ENCODE assay signal across 6 cellular contexts in the genomic region with DNA sequence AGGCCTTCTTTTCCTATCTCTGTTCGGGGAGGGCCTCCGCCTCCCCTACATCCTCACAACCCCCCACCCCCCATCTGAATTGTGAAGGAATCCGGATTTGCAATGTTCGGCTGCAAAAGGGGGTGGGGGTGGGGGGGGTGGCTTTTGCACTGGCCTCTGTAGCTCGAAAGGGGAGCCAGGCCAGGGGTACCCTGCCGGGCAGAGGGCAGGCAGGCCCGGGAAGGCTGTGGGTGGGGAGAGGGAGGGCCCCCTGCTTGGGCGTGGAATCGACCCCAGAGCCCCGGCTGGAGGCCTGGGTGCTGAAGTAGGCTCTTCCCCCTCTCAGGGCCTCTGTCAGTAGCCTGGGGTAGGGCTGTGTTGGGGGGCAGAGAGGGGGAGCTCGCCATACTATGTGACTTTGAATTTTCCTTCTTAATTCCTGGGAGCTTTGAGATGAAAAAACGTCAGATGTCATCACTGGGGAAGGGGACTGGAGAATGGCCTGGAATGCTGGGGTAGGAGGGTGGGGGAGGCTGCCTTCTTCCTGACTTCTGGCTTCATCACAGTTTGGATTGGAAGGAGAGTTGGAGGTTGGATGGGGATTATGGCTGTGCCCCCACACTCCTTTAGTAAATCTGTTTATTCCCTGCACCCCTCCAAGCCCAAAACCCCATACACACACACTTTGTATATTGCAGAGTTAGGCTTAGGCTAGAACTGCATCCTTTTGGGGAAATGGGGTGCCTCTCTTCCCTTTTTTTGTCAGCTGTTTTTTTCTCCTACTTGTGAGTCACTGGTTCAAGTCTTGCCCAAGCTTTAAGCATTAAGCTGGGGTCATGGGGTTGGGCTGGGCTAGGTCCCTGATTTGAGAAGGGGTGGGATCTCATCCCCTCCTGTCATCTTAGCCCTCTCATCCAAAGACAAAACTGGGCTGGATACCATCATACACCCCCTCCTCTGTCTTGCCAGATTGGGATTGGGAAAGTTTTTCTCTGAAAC. TPM values are rescaled to one million over a fixed set of nuclear protein-coding genes. Genes with fewer than 3 reads are reported as not detected.
DNase-seq lines count a peak whose midpoint lies in the region; ATAC-seq and TF ChIP-seq lines count a peak whose summit lies in the region.

No MANE protein-coding gene starts in this region.

- 20 to 26% (median 22%) methylated on average over 10 to 12 of the region's 12 CpGs for WGBS in spleen, 5 donors

- H3K79me2 ChIP-seq in PC-3 (ENCODE audit: low read length) (peaks cover 4% of the 10 kb centered on the region; the same call in 1 of the 2 replicates), fibroblast of lung (ENCODE audit: control insufficient read depth, insufficient read depth, low read length) (peaks cover 59% of the 10 kb centered on the region)

- H3K4me3 ChIP-seq in PC-3 (ENCODE audit: low read length) = peak overlapping the region; percentile 94
- peak overlapping the region; percentile 70 to 95 (median 91) for H3K4me3 ChIP-seq in fibroblast of lung (replicated peaks in 1 of 4; ENCODE audit: control extremely low read depth in 1 of 4, insufficient read depth in 1 of 4, low read depth in 3 of 4, low read length in 4 of 4)
- H3K4me3 ChIP-seq in spleen = peak overlapping the region; percentile 67 to 89 (median 75)

- H3K9me2 ChIP-seq in PC-3 (replicated peaks; ENCODE audit: low read length) = no peaks in the 10 kb centered on the region

- CTCF ChIA-PET in PC-3 (lab: Charles Lee) = no interaction called here

- DNase-seq in PC-3 (no peak), fibroblast of lung (ENCODE audit: low read depth in 2 of 2) (peak in 1 of 2 donors; percentile 57), spleen (peak; percentile 62), NCI-H2029 (lab: John Stamatoyannopoulos, UW) (no peak)

- H3K4me2 ChIP-seq in PC-3 (ENCODE audit: low read length) (peak overlapping the region; percentile 99), fibroblast of lung (ENCODE audit: extremely low read depth, insufficient read depth, low read length) (peak overlapping the region; percentile 95)

- H3K36me3 ChIP-seq in PC-3 (ENCODE audit: low read depth, low read length) (no peaks in the 10 kb centered on the region), fibroblast of lung (ENCODE audit: control insufficient read depth, insufficient read depth, low read length) (peaks cover 4% of the 10 kb centered on the region), spleen (no peaks in the 10 kb centered on the region)

- TF ChIP-seq POLR2A in spleen (IDR thresholded peaks at IDR 0.05) = no peak

- peaks cover 18% of the 10 kb centered on the region; the same call in 1 of the 2 replicates for H3K4me1 ChIP-seq in PC-3 (ENCODE audit: insufficient read depth, low read length)
- H3K4me1 ChIP-seq in fibroblast of lung (ENCODE audit: control insufficient read depth, extremely low read depth, insufficient read depth, low read length) = peaks cover 39% of the 10 kb centered on the region
- H3K4me1 ChIP-seq in spleen = peaks cover 12 to 83% (median 51%) of the 10 kb centered on the region in 6 donors

- H4K20me1 ChIP-seq in PC-3 (ENCODE audit: low read length) (no peaks in the 10 kb centered on the region), fibroblast of lung (ENCODE audit: control insufficient read depth, extremely low read depth, insufficient read depth, low read length) (no peaks in the 10 kb centered on the region)

- TF ChIP-seq CTCF in PC-3 (conservative IDR thresholded peaks at IDR 0.05; ENCODE audit: low read depth, low read length) (no peak), fibroblast of lung (conservative IDR thresholded peaks at IDR 0.05 in 1 of 2, IDR thresholded peaks at IDR 0.05 in 1 of 2; ENCODE audit: low read depth in 1 of 2, low read length in 2 of 2) (no peak), spleen (IDR thresholded peaks at IDR 0.05 in 8 of 11, conservative IDR thresholded peaks at IDR 0.05 in 3 of 11) (no peak)

- ATAC-seq in PC-3 (no peak), HG02678 (IDR thresholded peaks at IDR 0.05; ENCODE audit: unreplicated experiment) (no peak), HG03097 (IDR thresholded peaks at IDR 0.05; ENCODE audit: low FRiP score, unreplicated experiment) (no peak)

- POLR2A ChIA-PET in PC-3 (lab: Charles Lee; ENCODE audit: unreplicated experiment) = interaction anchor here (0.7 kb wide), 1 partner anchor 316 kb away, joined by 3 read pairs; no protein-coding TSS in a partner anchor

- H3K9ac ChIP-seq in PC-3 (ENCODE audit: low read length) (no peak overlapping the region), fibroblast of lung (ENCODE audit: insufficient read depth, low read length) (peak overlapping the region; percentile 77)

- H3K27ac ChIP-seq in PC-3 (ENCODE audit: low read length) = no peak overlapping the region
- H3K27ac ChIP-seq in fibroblast of lung (ENCODE audit: insufficient read depth, low read length) = peak overlapping the region; percentile 73
- peak overlapping the region in 7 of 8 donors; percentile 61 to 90 (median 87) for H3K27ac ChIP-seq in spleen

- H3K27me3 ChIP-seq in PC-3 (ENCODE audit: low read length) (no peaks in the 10 kb centered on the region), fibroblast of lung (ENCODE audit: control insufficient read depth, insufficient read depth, low read length) (no peaks in the 10 kb centered on the region), spleen (replicated peaks in 1 of 7) (peaks cover 0 to 46% (median 14%) of the 10 kb centered on the region in 7 donors)

- H3F3A ChIP-seq in PC-3 (ENCODE audit: low read length, unreplicated experiment) = no peaks in the 10 kb centered on the region

- H3K9me3 ChIP-seq in PC-3 (ENCODE audit: low read length) = no peaks in the 10 kb centered on the region
- H3K9me3 ChIP-seq in fibroblast of lung (ENCODE audit: control insufficient read depth, insufficient read depth, low read depth, low read length) = no peaks in the 10 kb centered on the region
- no peaks in the 10 kb centered on the region for H3K9me3 ChIP-seq in spleen

- H2AFZ ChIP-seq in PC-3 (ENCODE audit: low read length) = no peak overlapping the region
- no peak overlapping the region for H2AFZ ChIP-seq in fibroblast of lung (ENCODE audit: low read length)

- intact Hi-C loops in PC-3 (cut with micrococcal nuclease) (no loop called here), spleen (cut with DNase I; ENCODE audit: low total_unique reads) (no loop called here)

- BruUV-seq in PC-3 (replicated peaks; lab: Mats Ljungman, UMichigan) = TSS peak; percentile 23

RNA-seq across cellular contexts. Expression of gene LRP1, which starts 1.3 kb away (rescaled TPM):
- total RNA-seq in PC-3 (2014; rRNA removed) (14.7 and 21.8 TPM in 2 replicates), fibroblast of lung (377 and 464 TPM in 2 replicates), spleen (100 to 1,000 TPM; 103 to 216 (median 181) TPM)
- polyA plus RNA-seq in fibroblast of lung (92.2 and 96.9 TPM in 2 replicates), spleen (10 to 100 TPM in 2 of 3 donors, 1 to 10 TPM in 1; 8.9 to 24.0 (median 13.0) TPM)
- 209 and 246 TPM in 2 replicates for polyA plus RNA-seq in fibroblast of lung (2012)
- polyA minus RNA-seq in fibroblast of lung (ENCODE audit: low replicate concordance) = 1,375 and 1,576 TPM in 2 replicates

RNA-seq across cellular contexts. Expression of gene LRP1-AS, which starts 17.8 kb away (rescaled TPM):
- total RNA-seq in PC-3 (2014; rRNA removed) (not detected in 2 replicates), fibroblast of lung (not detected in 2 replicates), spleen (not detected)
- polyA plus RNA-seq in fibroblast of lung (not detected in 2 replicates), spleen (not detected)
- not detected in 2 replicates for polyA plus RNA-seq in fibroblast of lung (2012)
- not detected in 2 replicates for polyA minus RNA-seq in fibroblast of lung (ENCODE audit: low replicate concordance)

RNA-seq across cellular contexts. Expression of gene STAT6, which starts 18.4 kb away (rescaled TPM):
- total RNA-seq in PC-3 (2014; rRNA removed) = 20.8 and 28.4 TPM in 2 replicates
- total RNA-seq in fibroblast of lung = 90.4 and 103 TPM in 2 replicates
- polyA plus RNA-seq in fibroblast of lung = 116 and 123 TPM in 2 replicates
- polyA plus RNA-seq in fibroblast of lung (2012) = 99.4 and 116 TPM in 2 replicates
- 235 and 253 TPM in 2 replicates for polyA minus RNA-seq in fibroblast of lung (ENCODE audit: low replicate concordance)
- 100 to 1,000 TPM; 196 to 336 (median 280) TPM for total RNA-seq in spleen
- 100 to 1,000 TPM; 140 to 312 (median 241) TPM for polyA plus RNA-seq in spleen

RNA-seq across cellular contexts. Expression of gene NAB2, which starts 40.7 kb away (rescaled TPM):
- total RNA-seq in PC-3 (2014; rRNA removed) (17.4 and 20.2 TPM in 2 replicates), fibroblast of lung (39.6 and 62.7 TPM in 2 replicates), spleen (10 to 100 TPM; 14.8 to 25.0 (median 18.2) TPM)
- polyA plus RNA-seq in fibroblast of lung (31.3 and 34.6 TPM in 2 replicates), spleen (10 to 100 TPM in 2 of 3 donors, 1 to 10 TPM in 1; 9.0 to 19.1 (median 13.2) TPM)
- 36.6 and 43.5 TPM in 2 replicates for polyA plus RNA-seq in fibroblast of lung (2012)
- 47.8 and 72.4 TPM in 2 replicates for polyA minus RNA-seq in fibroblast of lung (ENCODE audit: low replicate concordance)

RNA-seq across cellular contexts. Expression of gene NEMP1, which starts 51.0 kb away (rescaled TPM):
- total RNA-seq in PC-3 (2014; rRNA removed) (16.4 and 18.3 TPM in 2 replicates), fibroblast of lung (7.7 and 8.4 TPM in 2 replicates), spleen (10 to 100 TPM; 13.3 to 17.1 (median 15.3) TPM)
- polyA plus RNA-seq in fibroblast of lung (11.1 and 17.6 TPM in 2 replicates), spleen (1 to 10 TPM; 4.5 to 5.1 (median 4.7) TPM)
- 4.9 and 8.4 TPM in 2 replicates for polyA plus RNA-seq in fibroblast of lung (2012)
- 4.9 and 17.5 TPM in 2 replicates for polyA minus RNA-seq in fibroblast of lung (ENCODE audit: low replicate concordance)
